In the genomic region with DNA sequence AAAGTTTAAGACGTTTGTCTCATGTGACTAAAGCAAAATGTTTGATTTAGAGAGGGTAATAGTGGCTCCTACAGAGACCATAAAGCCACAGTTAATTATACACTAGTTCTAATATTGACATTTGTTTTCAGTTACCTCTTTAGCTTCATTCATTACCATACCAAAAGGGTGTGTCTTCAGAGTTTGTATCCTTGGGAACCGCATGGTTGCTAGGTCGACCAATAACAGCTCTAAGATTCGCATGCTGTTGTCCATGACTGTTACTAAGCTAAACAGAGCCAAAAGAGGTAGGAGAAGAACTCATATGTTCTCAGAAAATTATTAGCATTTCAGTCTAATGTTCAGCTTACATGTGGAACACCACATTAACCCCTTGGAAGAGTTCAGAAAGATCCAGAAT, we compare ENCODE assay signal across 17 cellular contexts. TPM values are rescaled to one million over a fixed set of nuclear protein-coding genes. Genes with fewer than 3 reads are reported as not detected.
A peak's percentile ranks its signal among the peaks of the same experiment; 100 is the strongest.
DNase-seq lines count a peak whose midpoint lies in the region; ATAC-seq and TF ChIP-seq lines count a peak whose summit lies in the region.
"Had no signal": no experiment of that assay in that cellular context is flagged by ENCODE, and none has a peak within 500 bp of the region (broad histone marks: within the 10 kb centered on the region; RNA-seq: fewer than 3 reads in every experiment).

No MANE protein-coding gene starts in this region.

- no peak overlapping the region for H3K27ac ChIP-seq in H9 (ENCODE audit: insufficient read length, low read depth, low read length)
- H3K27ac ChIP-seq: thoracic aorta had no signal

- H3K4me2 ChIP-seq in H9 (ENCODE audit: insufficient read depth, insufficient read length, low read length): no peak overlapping the region

- H3K9ac ChIP-seq in endocrine pancreas (ENCODE audit: control insufficient read depth, insufficient read depth, low read length) (no peak overlapping the region), H9 (ENCODE audit: extremely low read depth, insufficient read length, low read length) (no peak overlapping the region)

- H3K27ac Mint-ChIP-seq in type B pancreatic cell (peak overlapping the region; percentile 46), H9 (no peak overlapping the region)

- H3K4me1 Mint-ChIP-seq in type B pancreatic cell (ENCODE audit: unreplicated experiment) (no peaks in the 10 kb centered on the region), H9 (peaks cover 2 to 6% of the 10 kb centered on the region in 2 experiments)

- no peaks in the 10 kb centered on the region for H3K27me3 Mint-ChIP-seq in type B pancreatic cell
- H3K27me3 Mint-ChIP-seq in H9 (ENCODE audit: low read depth): no peaks in the 10 kb centered on the region

- no peak overlapping the region for H2BK20ac ChIP-seq in H9 (ENCODE audit: low read depth, low read length, poor library complexity, severe bottlenecking)

- H3K56ac ChIP-seq in H9 (ENCODE audit: insufficient read length, low read depth, low read length): no peak overlapping the region

- no peaks in the 10 kb centered on the region for H4K20me1 ChIP-seq in H9 (ENCODE audit: control insufficient read depth, insufficient read depth, insufficient read length)

- no peaks in the 10 kb centered on the region for H3K36me3 ChIP-seq in endocrine pancreas (ENCODE audit: control insufficient read depth, insufficient read depth, low read length)
- H3K36me3 ChIP-seq: thoracic aorta had no signal

- no peak overlapping the region for H3K18ac ChIP-seq in H9 (ENCODE audit: insufficient read length, low read depth, low read length)

- no peak overlapping the region for H3T11ph ChIP-seq in H9 (ENCODE audit: low read length)

- H3K4me1 ChIP-seq in endocrine pancreas (ENCODE audit: control insufficient read depth, insufficient read depth, low read length): peaks cover 4% of the 10 kb centered on the region
- H3K4me1 ChIP-seq in H9 (ENCODE audit: insufficient read depth, low read length): no peaks in the 10 kb centered on the region

- H3K27me3 ChIP-seq in endocrine pancreas (ENCODE audit: control insufficient read depth, insufficient read depth, low read length) (no peaks in the 10 kb centered on the region), H9 (ENCODE audit: insufficient read depth, low read length) (no peaks in the 10 kb centered on the region)

- H3K4me3 Mint-ChIP-seq in type B pancreatic cell (no peak overlapping the region), H9 (no peak overlapping the region)

- H3K79me1 ChIP-seq in H9 (ENCODE audit: insufficient read depth, low read depth, low read length, poor library complexity, severe bottlenecking): no peaks in the 10 kb centered on the region

- no peak overlapping the region for H4K91ac ChIP-seq in H9 (ENCODE audit: insufficient read length, low read depth, low read length)

- WGBS in H9 (ENCODE audit: extremely low coverage, insufficient read length, low lambda C conversion rate): no CpG with 5 or more reads among the region's 4 CpGs

- no peak overlapping the region for H2BK5ac ChIP-seq in H9 (ENCODE audit: insufficient read length, low read length)

- H3K14ac ChIP-seq in H9 (ENCODE audit: insufficient read depth, low read length): no peak overlapping the region

- no peak overlapping the region for H2AK5ac ChIP-seq in H9 (ENCODE audit: insufficient read length, low read length)

- ATAC-seq in GM21737 (IDR thresholded peaks at IDR 0.05; ENCODE audit: unreplicated experiment) (no peak), GM21390 (IDR thresholded peaks at IDR 0.05; ENCODE audit: unreplicated experiment) (no peak)
- ATAC-seq: Right ventricle myocardium inferior, sciatic nerve had no signal

- H4K5ac ChIP-seq in H9 (ENCODE audit: insufficient read length, low read depth, low read length): no peak overlapping the region

- H2BK15ac ChIP-seq in H9 (ENCODE audit: low read depth, low read length): no peak overlapping the region

- TF ChIP-seq CTCF in type B pancreatic cell (conservative IDR thresholded peaks at IDR 0.05) (no peak), H9 (conservative IDR thresholded peaks at IDR 0.05) (no peak)

- no peaks in the 10 kb centered on the region for H3K23me2 ChIP-seq in H9 (ENCODE audit: insufficient read length, low read depth, low read length, poor library complexity, severe bottlenecking)

- peak overlapping the region; percentile 29 for H3K4me3 ChIP-seq in endocrine pancreas (ENCODE audit: control insufficient read depth, insufficient read depth, low read length)
- H3K4me3 ChIP-seq: thoracic aorta had no signal

- no peak overlapping the region for H2BK12ac ChIP-seq in H9 (ENCODE audit: insufficient read length, low read depth, low read length)

- DNase-seq in NCI-H510A treated with DMSO at 0.1 percent for 48 hours (lab: John Stamatoyannopoulos, UW): peak; percentile 18
- DNase-seq in NCI-H510A (lab: John Stamatoyannopoulos, UW): no peak
- peak; percentile 76 for DNase-seq in NCI-H2196 (lab: John Stamatoyannopoulos, UW; ENCODE audit: unreplicated experiment)
- DNase-seq in type B pancreatic cell (ENCODE audit: extremely low spot score, unreplicated experiment): no peak
- no peak for DNase-seq in H9
- DNase-seq: ACHN; activated CD4-positive, alpha-beta T cell treated with anti-CD3 and anti-CD28 coated beads for 4 hours; activated naive CD4-positive, alpha-beta T cell treated with anti-CD3 and anti-CD28 coated beads, Interleukin-2, amount 50 U/mL, for 16 hours; activated T-cell treated with anti-CD3 and anti-CD28 coated beads for 4 hours; effector CD4-positive, alpha-beta T cell; stimulated activated CD4-positive, alpha-beta T cell treated with anti-CD3 and anti-CD28 coated beads, Interleukin-2, amount 100 ng/mL, for 48 hours had no signal

- no peak overlapping the region for H2BK120ac ChIP-seq in H9 (ENCODE audit: low read depth, low read length, poor library complexity, severe bottlenecking)

- H3K4ac ChIP-seq in H9 (ENCODE audit: low read depth, low read length): no peak overlapping the region

- H3K36me3 Mint-ChIP-seq in type B pancreatic cell (no peaks in the 10 kb centered on the region), H9 (ENCODE audit: insufficient read depth in 1 of 3, low read depth in 3 of 3) (no peaks in the 10 kb centered on the region)

- H3K9me3 ChIP-seq in endocrine pancreas (ENCODE audit: control insufficient read depth, low read length) (no peaks in the 10 kb centered on the region), H9 (ENCODE audit: control insufficient read depth, low read depth, low read length) (no peaks in the 10 kb centered on the region)
- H3K9me3 ChIP-seq: thoracic aorta had no signal

- no peak overlapping the region for H4K8ac ChIP-seq in H9 (replicated peaks; ENCODE audit: insufficient read length, low read depth, low read length)

- H3K9me3 Mint-ChIP-seq in type B pancreatic cell: no peaks in the 10 kb centered on the region
- no peaks in the 10 kb centered on the region for H3K9me3 Mint-ChIP-seq in H9

- H3K79me2 ChIP-seq in H9 (ENCODE audit: insufficient read depth, low read length): no peaks in the 10 kb centered on the region

- H2AFZ ChIP-seq in H9 (ENCODE audit: low read length): no peak overlapping the region

- H3K23ac ChIP-seq in H9 (ENCODE audit: insufficient read length, low read depth, low read length): no peak overlapping the region

RNA-seq across cellular contexts. Expression of gene ETNK1, which starts 36.2 kb away (rescaled TPM):
- total RNA-seq in type B pancreatic cell (ENCODE audit: low replicate concordance) (93.1 and 217 TPM in 2 replicates), H9 (2021) (68.6 and 70.1 TPM in 2 replicates)

RNA-seq across cellular contexts. Expression of gene C2CD5, which starts 44.5 kb away (rescaled TPM):
- total RNA-seq in type B pancreatic cell (ENCODE audit: low replicate concordance): 49.5 and 64.8 TPM in 2 replicates
- 35.4 and 36.9 TPM in 2 replicates for total RNA-seq in H9 (2021)

Comparison
In these comparisons a context has a peak if more than half of its experiments do, and no peak if none do; other contexts are left out.
1. DNase-seq: peak in NCI-H510A treated with DMSO at 0.1 percent for 48 hours (single experiment) and NCI-H2196 (single experiment); none in NCI-H510A (single experiment), type B pancreatic cell (single experiment) and H9 (single experiment).